Comparison of ENCODE assay signal across 1 cellular context in the genomic region with DNA sequence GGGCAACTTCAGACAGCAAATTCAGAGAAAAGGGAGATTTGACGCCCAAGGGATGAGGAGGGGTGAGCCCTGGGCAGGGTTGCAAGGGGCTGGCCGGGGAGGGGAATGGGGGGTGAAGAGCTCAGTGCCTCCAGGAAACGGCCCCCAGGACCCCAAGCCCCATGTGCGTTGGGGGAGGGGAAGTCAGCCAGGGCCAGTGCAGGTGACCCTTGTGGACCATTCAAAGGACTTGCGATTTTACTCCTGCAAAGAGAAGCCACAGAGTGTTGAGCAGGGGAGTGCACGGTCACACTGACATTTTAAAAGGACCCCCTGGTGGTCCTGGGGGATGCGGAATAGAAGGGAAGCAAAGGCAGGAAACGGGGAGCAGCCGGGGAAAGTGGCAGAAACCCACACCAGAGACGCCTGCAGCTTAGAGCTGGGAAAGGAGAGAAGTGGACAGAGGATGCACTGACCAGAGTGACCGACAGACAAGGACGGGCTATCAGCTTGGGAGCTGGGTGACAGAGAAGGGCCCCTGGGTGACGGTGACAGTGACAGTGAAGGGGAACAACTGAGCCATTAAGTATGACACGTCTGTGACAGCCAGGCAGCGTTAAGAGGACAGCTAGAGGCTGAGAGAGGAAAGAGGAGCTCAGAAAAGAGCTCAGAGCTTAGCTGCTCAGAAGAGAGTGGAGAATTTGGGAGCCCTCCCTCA.
TF ChIP-seq lines count a peak whose summit lies in the region.

No MANE protein-coding gene starts in this region.

TF ChIP-seq in H1, 55 proteins besides CTCF, POLR2A, EP300 and RAD21 (continued from another document):
- TF ChIP-seq, protein P1, sequence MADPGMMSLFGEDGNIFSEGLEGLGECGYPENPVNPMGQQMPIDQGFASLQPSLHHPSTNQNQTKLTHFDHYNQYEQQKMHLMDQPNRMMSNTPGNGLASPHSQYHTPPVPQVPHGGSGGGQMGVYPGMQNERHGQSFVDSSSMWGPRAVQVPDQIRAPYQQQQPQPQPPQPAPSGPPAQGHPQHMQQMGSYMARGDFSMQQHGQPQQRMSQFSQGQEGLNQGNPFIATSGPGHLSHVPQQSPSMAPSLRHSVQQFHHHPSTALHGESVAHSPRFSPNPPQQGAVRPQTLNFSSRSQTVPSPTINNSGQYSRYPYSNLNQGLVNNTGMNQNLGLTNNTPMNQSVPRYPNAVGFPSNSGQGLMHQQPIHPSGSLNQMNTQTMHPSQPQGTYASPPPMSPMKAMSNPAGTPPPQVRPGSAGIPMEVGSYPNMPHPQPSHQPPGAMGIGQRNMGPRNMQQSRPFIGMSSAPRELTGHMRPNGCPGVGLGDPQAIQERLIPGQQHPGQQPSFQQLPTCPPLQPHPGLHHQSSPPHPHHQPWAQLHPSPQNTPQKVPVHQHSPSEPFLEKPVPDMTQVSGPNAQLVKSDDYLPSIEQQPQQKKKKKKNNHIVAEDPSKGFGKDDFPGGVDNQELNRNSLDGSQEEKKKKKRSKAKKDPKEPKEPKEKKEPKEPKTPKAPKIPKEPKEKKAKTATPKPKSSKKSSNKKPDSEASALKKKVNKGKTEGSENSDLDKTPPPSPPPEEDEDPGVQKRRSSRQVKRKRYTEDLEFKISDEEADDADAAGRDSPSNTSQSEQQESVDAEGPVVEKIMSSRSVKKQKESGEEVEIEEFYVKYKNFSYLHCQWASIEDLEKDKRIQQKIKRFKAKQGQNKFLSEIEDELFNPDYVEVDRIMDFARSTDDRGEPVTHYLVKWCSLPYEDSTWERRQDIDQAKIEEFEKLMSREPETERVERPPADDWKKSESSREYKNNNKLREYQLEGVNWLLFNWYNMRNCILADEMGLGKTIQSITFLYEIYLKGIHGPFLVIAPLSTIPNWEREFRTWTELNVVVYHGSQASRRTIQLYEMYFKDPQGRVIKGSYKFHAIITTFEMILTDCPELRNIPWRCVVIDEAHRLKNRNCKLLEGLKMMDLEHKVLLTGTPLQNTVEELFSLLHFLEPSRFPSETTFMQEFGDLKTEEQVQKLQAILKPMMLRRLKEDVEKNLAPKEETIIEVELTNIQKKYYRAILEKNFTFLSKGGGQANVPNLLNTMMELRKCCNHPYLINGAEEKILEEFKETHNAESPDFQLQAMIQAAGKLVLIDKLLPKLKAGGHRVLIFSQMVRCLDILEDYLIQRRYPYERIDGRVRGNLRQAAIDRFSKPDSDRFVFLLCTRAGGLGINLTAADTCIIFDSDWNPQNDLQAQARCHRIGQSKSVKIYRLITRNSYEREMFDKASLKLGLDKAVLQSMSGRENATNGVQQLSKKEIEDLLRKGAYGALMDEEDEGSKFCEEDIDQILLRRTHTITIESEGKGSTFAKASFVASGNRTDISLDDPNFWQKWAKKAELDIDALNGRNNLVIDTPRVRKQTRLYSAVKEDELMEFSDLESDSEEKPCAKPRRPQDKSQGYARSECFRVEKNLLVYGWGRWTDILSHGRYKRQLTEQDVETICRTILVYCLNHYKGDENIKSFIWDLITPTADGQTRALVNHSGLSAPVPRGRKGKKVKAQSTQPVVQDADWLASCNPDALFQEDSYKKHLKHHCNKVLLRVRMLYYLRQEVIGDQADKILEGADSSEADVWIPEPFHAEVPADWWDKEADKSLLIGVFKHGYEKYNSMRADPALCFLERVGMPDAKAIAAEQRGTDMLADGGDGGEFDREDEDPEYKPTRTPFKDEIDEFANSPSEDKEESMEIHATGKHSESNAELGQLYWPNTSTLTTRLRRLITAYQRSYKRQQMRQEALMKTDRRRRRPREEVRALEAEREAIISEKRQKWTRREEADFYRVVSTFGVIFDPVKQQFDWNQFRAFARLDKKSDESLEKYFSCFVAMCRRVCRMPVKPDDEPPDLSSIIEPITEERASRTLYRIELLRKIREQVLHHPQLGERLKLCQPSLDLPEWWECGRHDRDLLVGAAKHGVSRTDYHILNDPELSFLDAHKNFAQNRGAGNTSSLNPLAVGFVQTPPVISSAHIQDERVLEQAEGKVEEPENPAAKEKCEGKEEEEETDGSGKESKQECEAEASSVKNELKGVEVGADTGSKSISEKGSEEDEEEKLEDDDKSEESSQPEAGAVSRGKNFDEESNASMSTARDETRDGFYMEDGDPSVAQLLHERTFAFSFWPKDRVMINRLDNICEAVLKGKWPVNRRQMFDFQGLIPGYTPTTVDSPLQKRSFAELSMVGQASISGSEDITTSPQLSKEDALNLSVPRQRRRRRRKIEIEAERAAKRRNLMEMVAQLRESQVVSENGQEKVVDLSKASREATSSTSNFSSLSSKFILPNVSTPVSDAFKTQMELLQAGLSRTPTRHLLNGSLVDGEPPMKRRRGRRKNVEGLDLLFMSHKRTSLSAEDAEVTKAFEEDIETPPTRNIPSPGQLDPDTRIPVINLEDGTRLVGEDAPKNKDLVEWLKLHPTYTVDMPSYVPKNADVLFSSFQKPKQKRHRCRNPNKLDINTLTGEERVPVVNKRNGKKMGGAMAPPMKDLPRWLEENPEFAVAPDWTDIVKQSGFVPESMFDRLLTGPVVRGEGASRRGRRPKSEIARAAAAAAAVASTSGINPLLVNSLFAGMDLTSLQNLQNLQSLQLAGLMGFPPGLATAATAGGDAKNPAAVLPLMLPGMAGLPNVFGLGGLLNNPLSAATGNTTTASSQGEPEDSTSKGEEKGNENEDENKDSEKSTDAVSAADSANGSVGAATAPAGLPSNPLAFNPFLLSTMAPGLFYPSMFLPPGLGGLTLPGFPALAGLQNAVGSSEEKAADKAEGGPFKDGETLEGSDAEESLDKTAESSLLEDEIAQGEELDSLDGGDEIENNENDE (IDR thresholded peaks at IDR 0.05; ENCODE audit: insufficient replicate concordance, low read length): no peak
- no peak for TF ChIP-seq CREB1 (IDR thresholded peaks at IDR 0.05)
- TF ChIP-seq, protein P2, sequence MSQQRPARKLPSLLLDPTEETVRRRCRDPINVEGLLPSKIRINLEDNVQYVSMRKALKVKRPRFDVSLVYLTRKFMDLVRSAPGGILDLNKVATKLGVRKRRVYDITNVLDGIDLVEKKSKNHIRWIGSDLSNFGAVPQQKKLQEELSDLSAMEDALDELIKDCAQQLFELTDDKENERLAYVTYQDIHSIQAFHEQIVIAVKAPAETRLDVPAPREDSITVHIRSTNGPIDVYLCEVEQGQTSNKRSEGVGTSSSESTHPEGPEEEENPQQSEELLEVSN (IDR thresholded peaks at IDR 0.05): no peak
- TF ChIP-seq TCF12 (IDR thresholded peaks at IDR 0.05; ENCODE audit: low read depth, low read length): no peak
- TF ChIP-seq EGR1 (IDR thresholded peaks at IDR 0.05; ENCODE audit: borderline replicate concordance, low read depth, low read length): no peak
- no peak for TF ChIP-seq KDM1A (IDR thresholded peaks at IDR 0.05; ENCODE audit: borderline replicate concordance, low read length)
- no peak for TF ChIP-seq CHD1 (IDR thresholded peaks at IDR 0.05; ENCODE audit: low read depth, low read length)
- no peak for TF ChIP-seq RBBP5 (IDR thresholded peaks at IDR 0.05; ENCODE audit: borderline replicate concordance, low read depth, low read length)
- TF ChIP-seq HDAC2 (IDR thresholded peaks at IDR 0.05; ENCODE audit: borderline replicate concordance in 1 of 2, low read depth in 2 of 2, low read length in 2 of 2): no peak
- no peak for TF ChIP-seq PHF8 (conservative IDR thresholded peaks at IDR 0.05; ENCODE audit: low read depth, low read length)
- no peak for TF ChIP-seq KDM5A (IDR thresholded peaks at IDR 0.05; ENCODE audit: low read length)
- TF ChIP-seq POLR2AphosphoS5 (IDR thresholded peaks at IDR 0.05; ENCODE audit: low read depth, low read length): no peak
TF ChIP-seq in H1: peak in this region for 0.
